Comparison of ENCODE assay signal across 9 cellular contexts in genomic region chr2:202780514-202781021, GRCh38.
A peak's percentile ranks its signal among the peaks of the same experiment; 100 is the strongest.
DNase-seq lines count a peak whose midpoint lies in the region; ATAC-seq and TF ChIP-seq lines count a peak whose summit lies in the region.
"Had no signal": no experiment of that assay in that cellular context is flagged by ENCODE, and none has a peak within 500 bp of the region (broad histone marks: within the 10 kb centered on the region; RNA-seq: fewer than 3 reads in every experiment).

No MANE protein-coding gene starts in this region.

- DNase-seq in HK-2 (ENCODE audit: unreplicated experiment) (peak; percentile 10), foreskin keratinocyte (peak; percentile 92 to 95), BE2C (no peak), aorta (no peak), C1 segment of cervical spinal cord (lab: John Stamatoyannopoulos, UW) (no peak)
- no peak for DNase-seq in central memory CD4-positive, alpha-beta T cell

- H3K27me3 ChIP-seq in foreskin keratinocyte, result no peaks in the 10 kb centered on the region
- no peaks in the 10 kb centered on the region for H3K27me3 ChIP-seq in BE2C
- H3K27me3 ChIP-seq in aorta (ENCODE audit: control insufficient read depth in 1 of 2, insufficient read depth in 2 of 2, low read length in 1 of 2), result no peaks in the 10 kb centered on the region

- TF ChIP-seq CTCF in foreskin keratinocyte (conservative IDR thresholded peaks at IDR 0.05) (no peak), BE2C (IDR thresholded peaks at IDR 0.05; ENCODE audit: low read depth, low read length) (no peak)

- H3K4me3 ChIP-seq in BE2C (ENCODE audit: low read depth, low read length) (no peak overlapping the region), aorta (ENCODE audit: low read length in 2 of 2) (no peak overlapping the region)
- H3K4me3 ChIP-seq: K562 had no signal

- H3K27ac ChIP-seq in foreskin keratinocyte (peak overlapping the region; percentile 79), aorta (ENCODE audit: low read depth in 1 of 2, low read length in 2 of 2) (no peak overlapping the region)

- intact Hi-C loops in aorta (cut with DNase I), result no loop called here

- peaks cover 6% of the 10 kb centered on the region for H3K4me1 ChIP-seq in foreskin keratinocyte
- no peaks in the 10 kb centered on the region; the same call in 1 of the 2 replicates for H3K4me1 ChIP-seq in BE2C
- H3K4me1 ChIP-seq in aorta (ENCODE audit: control insufficient read depth in 1 of 2, insufficient read depth in 2 of 2, low read length in 2 of 2), result no peaks in the 10 kb centered on the region

- H3K36me3 ChIP-seq in BE2C (no peaks in the 10 kb centered on the region), aorta (ENCODE audit: control insufficient read depth in 1 of 2, insufficient read depth in 2 of 2, low read length in 1 of 2) (no peaks in the 10 kb centered on the region)

- no peaks in the 10 kb centered on the region for H3K9me3 ChIP-seq in BE2C
- no peaks in the 10 kb centered on the region for H3K9me3 ChIP-seq in aorta (ENCODE audit: control insufficient read depth, low read length)

- ATAC-seq in GM18517 (IDR thresholded peaks at IDR 0.05; ENCODE audit: unreplicated experiment) (peak; percentile 96), GM21717 (IDR thresholded peaks at IDR 0.05; ENCODE audit: unreplicated experiment) (peak; percentile 95), foreskin keratinocyte (peak; percentile 99), aorta (ENCODE audit: low FRiP score) (no peak)
- ATAC-seq: K562 had no signal

Comparison
In these comparisons a context has a peak if more than half of its experiments do, and no peak if none do; other contexts are left out.
1. DNase-seq: peak in HK-2 (single experiment) and foreskin keratinocyte (2 of 2); none in BE2C (single experiment), aorta (0 of 2), C1 segment of cervical spinal cord (0 of 14) and central memory CD4-positive, alpha-beta T cell (single experiment).